In the genomic region with DNA sequence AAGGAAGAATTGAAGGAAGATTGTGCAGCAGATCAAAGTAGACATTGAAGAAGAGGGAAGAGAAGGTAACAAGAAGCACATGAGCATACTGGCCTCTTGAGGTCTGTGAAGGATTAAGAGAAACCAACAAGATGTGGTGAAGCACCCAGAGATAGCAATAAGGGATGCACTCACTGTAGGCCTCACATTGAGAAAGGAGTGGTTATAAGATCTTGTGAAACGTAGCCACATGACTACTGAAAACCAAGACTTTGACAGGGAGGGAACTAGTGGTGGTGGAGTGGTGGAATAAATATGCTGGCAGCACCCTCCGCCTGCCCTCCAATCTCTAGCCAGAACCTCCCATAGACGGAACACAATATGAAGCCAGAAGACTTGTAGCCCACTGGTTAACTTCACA, we compare ENCODE assay signal across 18 cellular contexts.
"Had no signal": no experiment of that assay in that cellular context is flagged by ENCODE, and none has a peak within 500 bp of the region (broad histone marks: within the 10 kb centered on the region; RNA-seq: fewer than 3 reads in every experiment).

No MANE protein-coding gene starts in this region.

- ATAC-seq: esophagus mucosa; gastrocnemius medialis; left lobe of liver; natural killer cell treated with Interleukin-12 subunit alpha and Interleukin-12 subunit beta and Interleukin-15 and Interleukin-18, amount 100 ng/mL, for 72 hours; stimulated activated naive B cell treated with anti-CD40 and anti-IgM and Interleukin-4, amounts not matched to agents 10 μg/mL and 1 μg/mL and 100 μg/mL, for 72 hours had no signal

- H3K4me3 ChIP-seq: gastrocnemius medialis, lung, spleen, thoracic aorta, upper lobe of left lung had no signal

- DNase-seq: activated CD4-positive, alpha-beta T cell treated with anti-CD3 and anti-CD28 coated beads for 1 hour; activated CD4-positive, alpha-beta T cell treated with anti-CD3 and anti-CD28 coated beads, Interleukin-2, amount 50 U/mL, for 4 hours; activated gamma-delta T cell treated with Interleukin-2 at 50 U/mL for 16 hours; amniotic stem cell; effector CD8-positive, alpha-beta T cell; gastrocnemius medialis; head of caudate nucleus; retina; spleen; stimulated activated CD4-positive, alpha-beta T cell treated with anti-CD3 and anti-CD28 coated beads, Interleukin-4, amount 100 ng/mL, for 4 hours; stimulated activated naive B cell treated with anti-CD40 and anti-IgM and Interleukin-4, amounts not matched to agents 10 μg/mL and 1 μg/mL and 100 μg/mL, for 72 hours; upper lobe of left lung; WERI-Rb-1 had no signal

- H3K36me3 ChIP-seq: gastrocnemius medialis, spleen, thoracic aorta, upper lobe of left lung, WERI-Rb-1 had no signal

- H3K27me3 ChIP-seq: gastrocnemius medialis, spleen, upper lobe of left lung had no signal
